8 cellular contexts compared by ENCODE assay signal in the genomic region with DNA sequence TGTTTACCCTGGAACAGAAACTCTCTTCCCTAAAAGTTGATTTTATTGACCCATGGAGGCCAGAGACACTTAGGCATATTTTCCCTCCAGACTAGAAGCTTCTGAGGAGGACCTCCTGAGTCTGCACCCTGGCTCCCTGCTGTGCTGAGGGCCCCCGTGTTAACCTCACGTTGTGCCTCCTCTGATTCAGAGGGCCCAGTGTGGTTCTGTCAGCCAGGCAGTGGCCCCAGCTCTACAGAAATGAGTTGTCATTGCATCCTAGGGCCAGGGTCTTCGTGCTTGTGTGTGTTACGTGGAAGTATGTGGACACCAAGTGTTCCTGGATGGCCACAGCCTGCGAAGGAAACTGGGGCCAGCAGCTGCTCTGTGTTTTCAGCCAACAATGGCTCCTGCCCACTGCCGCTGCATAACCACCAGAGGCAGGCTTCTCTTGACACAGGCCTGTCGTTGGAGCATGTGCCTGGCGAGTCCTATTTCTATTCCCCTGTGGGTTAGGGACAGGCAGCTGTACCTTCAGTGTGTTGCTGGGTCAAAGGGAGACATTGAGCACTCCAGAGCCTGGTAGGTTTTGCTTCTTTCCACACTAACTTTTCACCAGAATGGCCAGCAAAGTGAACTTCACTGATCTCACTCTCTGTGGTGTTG. TPM values are rescaled to one million over a fixed set of nuclear protein-coding genes. Genes with fewer than 3 reads are reported as not detected.
DNase-seq lines count a peak whose midpoint lies in the region; ATAC-seq and TF ChIP-seq lines count a peak whose summit lies in the region.

No MANE protein-coding gene starts in this region.

- CTCF ChIA-PET in activated B cell treated with CpG ODN at 0.5 μM for 24 hours (lab: Charles Lee): interaction anchor here (0.8 to 1.4 kb wide), 2 partner anchors 9 to 12 kb away, joined by 3 to 5 read pairs; no protein-coding TSS in a partner anchor

- intact Hi-C loops in activated B cell treated with CpG ODN at 0.5 μM for 24 hours (cut with micrococcal nuclease): loop anchor here (5.0 kb wide), 1 partner anchor 45 kb away; the partner anchor contains the start of gene MED15

- H3K4me3 ChIP-seq in AG09309 (ENCODE audit: control insufficient read depth, low read depth, low read length): no peak overlapping the region
- no peak overlapping the region for H3K4me3 ChIP-seq in urinary bladder (ENCODE audit: low read depth, low read length)

- H3K36me3 ChIP-seq in urinary bladder (ENCODE audit: insufficient read depth): no peaks in the 10 kb centered on the region

- peak; percentile 60 for TF ChIP-seq CTCF in AG09309 (IDR thresholded peaks at IDR 0.05; ENCODE audit: control insufficient read depth, insufficient read depth, low read depth, low read length, missing control alignments)
- no peak for TF ChIP-seq CTCF in activated B cell treated with CpG ODN at 0.5 μM for 24 hours (IDR thresholded peaks at IDR 0.05)
- TF ChIP-seq CTCF in endothelial cell (IDR thresholded peaks at IDR 0.05; ENCODE audit: unreplicated experiment): no peak
- peak; percentile 35 for TF ChIP-seq CTCF in neural crest cell (conservative IDR thresholded peaks at IDR 0.05)

- POLR2A ChIA-PET in activated B cell treated with CpG ODN at 0.5 μM for 24 hours (lab: Charles Lee): no interaction called here

- H3K27ac Mint-ChIP-seq in activated B cell treated with CpG ODN at 0.5 μM for 24 hours (peak overlapping the region; percentile 90), endothelial cell (ENCODE audit: unreplicated experiment) (peak overlapping the region; percentile 72), neural crest cell (ENCODE audit: unreplicated experiment) (peak overlapping the region; percentile 12)

- DNase-seq in AG09309 (ENCODE audit: low read depth): no peak
- no peak for DNase-seq in activated B cell treated with CpG ODN at 0.5 μM for 24 hours
- no peak for DNase-seq in endothelial cell (ENCODE audit: low spot score)
- DNase-seq in neural crest cell (ENCODE audit: low read depth, low spot score): no peak
- DNase-seq in kidney tubule cell (ENCODE audit: low spot score): no peak
- DNase-seq in NCI-H2081 treated with DMSO at 0.1 percent for 48 hours (lab: John Stamatoyannopoulos, UW): no peak

- H3K36me3 Mint-ChIP-seq in activated B cell treated with CpG ODN at 0.5 μM for 24 hours (ENCODE audit: low read depth) (peaks cover 59% of the 10 kb centered on the region), endothelial cell (ENCODE audit: low read depth, unreplicated experiment) (peaks cover 41% of the 10 kb centered on the region), neural crest cell (ENCODE audit: low read depth) (peaks cover 5% of the 10 kb centered on the region)

- whole genome bisulfite sequencing in urinary bladder: 47% methylated on average over 8 of the region's 8 CpGs

- H3K4me1 Mint-ChIP-seq in activated B cell treated with CpG ODN at 0.5 μM for 24 hours: peaks cover 45% of the 10 kb centered on the region
- peaks cover 28% of the 10 kb centered on the region for H3K4me1 Mint-ChIP-seq in endothelial cell (ENCODE audit: unreplicated experiment)
- H3K4me1 Mint-ChIP-seq in neural crest cell: peaks cover 40% of the 10 kb centered on the region

- no peaks in the 10 kb centered on the region for H3K9me3 Mint-ChIP-seq in activated B cell treated with CpG ODN at 0.5 μM for 24 hours
- H3K9me3 Mint-ChIP-seq in endothelial cell (ENCODE audit: unreplicated experiment): no peaks in the 10 kb centered on the region
- no peaks in the 10 kb centered on the region for H3K9me3 Mint-ChIP-seq in neural crest cell

- no peaks in the 10 kb centered on the region for H3K4me1 ChIP-seq in urinary bladder (ENCODE audit: insufficient read depth)

- H3K27ac ChIP-seq in urinary bladder (ENCODE audit: low read depth): peak overlapping the region; percentile 85

- H3K27me3 Mint-ChIP-seq in activated B cell treated with CpG ODN at 0.5 μM for 24 hours (no peaks in the 10 kb centered on the region), endothelial cell (ENCODE audit: unreplicated experiment) (peaks cover 5% of the 10 kb centered on the region), neural crest cell (ENCODE audit: low read depth) (no peaks in the 10 kb centered on the region)

- H3K4me3 Mint-ChIP-seq in activated B cell treated with CpG ODN at 0.5 μM for 24 hours: peak overlapping the region; percentile 33
- no peak overlapping the region for H3K4me3 Mint-ChIP-seq in endothelial cell (ENCODE audit: unreplicated experiment)
- H3K4me3 Mint-ChIP-seq in neural crest cell: no peak overlapping the region

- ATAC-seq in activated B cell treated with CpG ODN at 0.5 μM for 24 hours (ENCODE audit: low read depth) (no peak), GM18873 (IDR thresholded peaks at IDR 0.05; ENCODE audit: low FRiP score, unreplicated experiment) (no peak)

RNA-seq across cellular contexts. Expression of gene MED15, which starts 44.5 kb away (rescaled TPM):
- total RNA-seq in activated B cell treated with CpG ODN at 0.5 μM for 24 hours (112 and 127 TPM in 2 replicates), endothelial cell (ENCODE audit: unreplicated experiment) (165 TPM), neural crest cell (78.6 and 84.5 TPM in 2 replicates), urinary bladder (34.0 TPM)
- polyA plus RNA-seq in urinary bladder: 57.9 TPM

RNA-seq across cellular contexts. Expression of gene KLHL22, which starts 56.3 kb away (rescaled TPM):
- total RNA-seq in activated B cell treated with CpG ODN at 0.5 μM for 24 hours (22.4 and 26.1 TPM in 2 replicates), endothelial cell (ENCODE audit: unreplicated experiment) (19.4 TPM), neural crest cell (42.5 and 48.9 TPM in 2 replicates), urinary bladder (36.7 TPM)
- polyA plus RNA-seq in urinary bladder: 26.3 TPM

Comparison
In these comparisons a context has a peak if more than half of its experiments do, and no peak if none do; other contexts are left out.
1. CTCF ChIP-seq: peak in AG09309 (single experiment) and neural crest cell (single experiment); none in activated B cell treated with CpG ODN at 0.5 μM for 24 hours (single experiment) and endothelial cell (single experiment).
2. H3K27ac Mint-ChIP-seq: peak in every context shown above with its lines; median percentile 90 in activated B cell treated with CpG ODN at 0.5 μM for 24 hours; 72 in endothelial cell; 12 in neural crest cell.